In the genomic region with DNA sequence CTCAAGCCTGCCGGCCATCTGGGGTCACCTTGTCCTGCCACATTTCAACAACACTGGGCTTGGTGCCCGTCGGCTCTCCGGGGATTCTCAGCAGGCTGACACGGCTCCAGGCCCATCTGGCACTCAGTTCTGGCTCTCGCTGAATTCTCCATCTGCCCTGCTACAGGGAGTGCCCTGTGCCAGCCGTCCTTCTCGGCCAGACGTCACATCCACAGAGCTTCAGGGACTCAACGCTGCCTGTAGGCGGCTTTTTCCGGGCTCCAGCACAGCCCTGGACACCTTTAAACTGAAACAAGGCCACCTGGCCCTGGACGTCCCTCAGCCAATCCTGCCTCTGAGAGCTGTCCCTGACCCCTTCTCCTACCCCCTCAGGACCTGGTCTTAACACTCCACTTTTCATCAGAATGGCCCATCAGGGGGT, we compare ENCODE assay signal across 12 cellular contexts. TPM values are rescaled to one million over a fixed set of nuclear protein-coding genes. Genes with fewer than 3 reads are reported as not detected.
DNase-seq lines count a peak whose midpoint lies in the region; ATAC-seq, FAIRE-seq and TF ChIP-seq lines count a peak whose summit lies in the region.
"Had no signal": no experiment of that assay in that cellular context is flagged by ENCODE, and none has a peak within 500 bp of the region (broad histone marks: within the 10 kb centered on the region; RNA-seq: fewer than 3 reads in every experiment).

No MANE protein-coding gene starts in this region.

- no peak for TF ChIP-seq EP300 in A549 (IDR thresholded peaks at IDR 0.05)

- no TSS peak for BruUV-seq in MCF 10A (replicated peaks; lab: Mats Ljungman, UMichigan)

- no peak for TF ChIP-seq POLR2A in A549 (IDR thresholded peaks at IDR 0.05; ENCODE audit: low read length)

- TF ChIP-seq CTCF in A549 (IDR thresholded peaks at IDR 0.05) (no peak), MCF 10A (IDR thresholded peaks at IDR 0.05; ENCODE audit: unreplicated experiment) (peak; percentile 8)

- FAIRE-seq in A549 (lab: Jason Lieb, UNC): no peak

- intact Hi-C loops in MCF 10A (cut with micrococcal nuclease): no loop called here

- H3K27ac Mint-ChIP-seq in MCF 10A (ENCODE audit: low read depth, unreplicated experiment): no peak overlapping the region
- H3K27ac Mint-ChIP-seq: naive B cell had no signal

- POLR2A ChIA-PET in A549 (lab: Yijun Ruan, JAX) (no interaction called here), MCF 10A (lab: Yijun Ruan, JAX) (no interaction called here)

- 38% methylated on average over 13 of the region's 13 CpGs for WGBS in A549 (ENCODE audit: missing lambda C conversion rate)

- H3K4me3 Mint-ChIP-seq in MCF 10A (ENCODE audit: unreplicated experiment): no peak overlapping the region

- no peak overlapping the region for H3K4me3 ChIP-seq in A549

- no peaks in the 10 kb centered on the region for H3K36me3 Mint-ChIP-seq in MCF 10A (ENCODE audit: insufficient read depth, unreplicated experiment)
- H3K36me3 Mint-ChIP-seq: naive B cell had no signal

- H3K27me3 Mint-ChIP-seq in MCF 10A (ENCODE audit: insufficient read depth, unreplicated experiment): no peaks in the 10 kb centered on the region

- peak overlapping the region in 1 of 2 experiments; percentile 59; a peak in 3 of 6 replicates for H3K27ac ChIP-seq in A549

- H3K9me3 ChIP-seq in A549: no peaks in the 10 kb centered on the region

- peaks cover 14% of the 10 kb centered on the region for H3K4me1 ChIP-seq in A549

- no peak for TF ChIP-seq RAD21 in A549 (conservative IDR thresholded peaks at IDR 0.05 in 1 of 2, IDR thresholded peaks at IDR 0.05 in 1 of 2)

- CTCF ChIA-PET in A549 (lab: Yijun Ruan, JAX) (interaction anchor here (0.7 to 14.7 kb wide), 5 partner anchors 8 to 406 kb away, joined by 3 to 160 read pairs (median 9); no protein-coding TSS in a partner anchor), MCF 10A (lab: Yijun Ruan, JAX) (interaction anchor here (0.7 to 2.1 kb wide), 3 partner anchors 10 to 16 kb away, joined by 3 to 10 read pairs (median 6); no protein-coding TSS in a partner anchor)

- DNase-seq in A549 (ENCODE audit: low read depth in 1 of 2, low spot score in 1 of 2): no peak
- peak; percentile 99 for DNase-seq in NCI-H1694 treated with DMSO at 0.1 percent for 48 hours (lab: John Stamatoyannopoulos, UW)
- peak; percentile 76 for DNase-seq in MCF 10A (ENCODE audit: unreplicated experiment)
- DNase-seq in left lobe of liver (ENCODE audit: low spot score): peak; percentile 76
- no peak for DNase-seq in stimulated activated CD4-positive, alpha-beta T cell treated with anti-CD3 and anti-CD28 coated beads, Interleukin-4, amount 100 ng/mL, for 1 hour
- no peak for DNase-seq in NCI-H1436 treated with DMSO at 0.1 percent for 48 hours (lab: John Stamatoyannopoulos, UW)
- DNase-seq in T-helper 2 cell: no peak
- DNase-seq: activated naive CD4-positive, alpha-beta T cell treated with anti-CD3 and anti-CD28 coated beads, Interleukin-2, amount 50 U/mL, for 16 hours; AML-193; naive B cell; T-helper 9 cell had no signal

- no peak overlapping the region for H3K4me2 ChIP-seq in A549

- no peaks in the 10 kb centered on the region for H3K9me3 Mint-ChIP-seq in MCF 10A (ENCODE audit: unreplicated experiment)

- peaks cover 5% of the 10 kb centered on the region for H3K4me1 Mint-ChIP-seq in MCF 10A (ENCODE audit: insufficient read depth, unreplicated experiment)
- H3K4me1 Mint-ChIP-seq: naive B cell had no signal

- peak; percentile 68 for ATAC-seq in A549
- peak; percentile 94 for ATAC-seq in left lobe of liver
- no peak for ATAC-seq in GM18520 (IDR thresholded peaks at IDR 0.05; ENCODE audit: unreplicated experiment)

TF ChIP-seq in A549, 52 proteins besides CTCF, POLR2A, EP300 and RAD21:
- TF ChIP-seq FOSL2 (IDR thresholded peaks at IDR 0.05): no peak
- no peak for TF ChIP-seq FOSL2 (CRISPR knock-in tag; IDR thresholded peaks at IDR 0.05)
- TF ChIP-seq RFX5 (IDR thresholded peaks at IDR 0.05): no peak
- TF ChIP-seq, protein P1, sequence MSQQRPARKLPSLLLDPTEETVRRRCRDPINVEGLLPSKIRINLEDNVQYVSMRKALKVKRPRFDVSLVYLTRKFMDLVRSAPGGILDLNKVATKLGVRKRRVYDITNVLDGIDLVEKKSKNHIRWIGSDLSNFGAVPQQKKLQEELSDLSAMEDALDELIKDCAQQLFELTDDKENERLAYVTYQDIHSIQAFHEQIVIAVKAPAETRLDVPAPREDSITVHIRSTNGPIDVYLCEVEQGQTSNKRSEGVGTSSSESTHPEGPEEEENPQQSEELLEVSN (IDR thresholded peaks at IDR 0.05; ENCODE audit: borderline replicate concordance, low read depth): no peak
- TF ChIP-seq HOXA7 (CRISPR knock-in tag; IDR thresholded peaks at IDR 0.05): no peak
- no peak for TF ChIP-seq CHD2 (IDR thresholded peaks at IDR 0.05; ENCODE audit: low read length, partially characterized antibody)
- TF ChIP-seq, protein P2, sequence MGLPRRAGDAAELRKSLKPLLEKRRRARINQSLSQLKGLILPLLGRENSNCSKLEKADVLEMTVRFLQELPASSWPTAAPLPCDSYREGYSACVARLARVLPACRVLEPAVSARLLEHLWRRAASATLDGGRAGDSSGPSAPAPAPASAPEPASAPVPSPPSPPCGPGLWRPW (IDR thresholded peaks at IDR 0.05): no peak
- TF ChIP-seq NFE2L2 (conservative IDR thresholded peaks at IDR 0.05; ENCODE audit: low read length): no peak
- no peak for TF ChIP-seq NR3C1 (IDR thresholded peaks at IDR 0.05)
- no peak for TF ChIP-seq MYC (IDR thresholded peaks at IDR 0.05; ENCODE audit: borderline replicate concordance, low read length)
- no peak for TF ChIP-seq HOXB5 (CRISPR knock-in tag; IDR thresholded peaks at IDR 0.05)
- no peak for TF ChIP-seq CBX2 (IDR thresholded peaks at IDR 0.05; ENCODE audit: borderline replicate concordance, low read depth)
- TF ChIP-seq MAFK (IDR thresholded peaks at IDR 0.05; ENCODE audit: partially characterized antibody): no peak
- TF ChIP-seq, protein P3, sequence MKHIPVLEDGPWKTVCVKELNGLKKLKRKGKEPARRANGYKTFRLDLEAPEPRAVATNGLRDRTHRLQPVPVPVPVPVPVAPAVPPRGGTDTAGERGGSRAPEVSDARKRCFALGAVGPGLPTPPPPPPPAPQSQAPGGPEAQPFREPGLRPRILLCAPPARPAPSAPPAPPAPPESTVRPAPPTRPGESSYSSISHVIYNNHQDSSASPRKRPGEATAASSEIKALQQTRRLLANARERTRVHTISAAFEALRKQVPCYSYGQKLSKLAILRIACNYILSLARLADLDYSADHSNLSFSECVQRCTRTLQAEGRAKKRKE (CRISPR knock-in tag; IDR thresholded peaks at IDR 0.05; ENCODE audit: low read depth): no peak
- TF ChIP-seq MAZ (IDR thresholded peaks at IDR 0.05; ENCODE audit: borderline replicate concordance, low read depth, low read length): no peak
- TF ChIP-seq SREBF2 (IDR thresholded peaks at IDR 0.05): no peak

RNA-seq across cellular contexts. Expression of a gene that starts 43.0 kb away (rescaled TPM):
- 0.25 and 0.67 TPM in 2 replicates for polyA plus RNA-seq in A549 (2011; rRNA removed)
- 0.19 and 0.35 TPM in 2 replicates for polyA plus RNA-seq in A549 (2012; cell fraction: cytosol; rRNA removed)
- 0.83 and 0.93 TPM in 2 replicates for polyA plus RNA-seq in A549 (2012; cell fraction: nucleus; rRNA removed)
- polyA plus RNA-seq in A549 (2017; fragmentation: RNase III; extraction: RNeasy Plus Mini Kit Qiagen cat#74134 plus additional on column Dnase treatment): 0.35 to 0.44 TPM (median 0.41 TPM) in 3 replicates
- 0.17 and 0.29 TPM in 2 replicates for polyA minus RNA-seq in A549 (2011; rRNA and poly(A)+ RNA removed)
- not detected in 2 replicates for total RNA-seq in MCF 10A (2022)
- 0.10 TPM for total RNA-seq in left lobe of liver

RNA-seq across cellular contexts. Expression of a gene that starts 51.5 kb away (rescaled TPM):
- 22.1 and 28.5 TPM in 2 replicates for polyA plus RNA-seq in A549 (2011; rRNA removed)
- 16.6 and 20.2 TPM in 2 replicates for polyA plus RNA-seq in A549 (2012; cell fraction: cytosol; rRNA removed)
- 38.7 and 39.6 TPM in 2 replicates for polyA plus RNA-seq in A549 (2012; cell fraction: nucleus; rRNA removed)
- polyA plus RNA-seq in A549 (2017; fragmentation: RNase III; extraction: RNeasy Plus Mini Kit Qiagen cat#74134 plus additional on column Dnase treatment): 10.8 to 13.0 TPM (median 12.2 TPM) in 3 replicates
- polyA minus RNA-seq in A549 (2011; rRNA and poly(A)+ RNA removed): 63.0 and 76.4 TPM in 2 replicates
- total RNA-seq in MCF 10A (2022): 30.4 and 31.5 TPM in 2 replicates
- 15.8 TPM for total RNA-seq in left lobe of liver

Comparison
In these comparisons a context has a peak if more than half of its experiments do, and no peak if none do; other contexts are left out.
1. DNase-seq: peak in NCI-H1694 treated with DMSO at 0.1 percent for 48 hours (single experiment), MCF 10A (single experiment) and left lobe of liver (single experiment); none in A549 (0 of 2), stimulated activated CD4-positive, alpha-beta T cell treated with anti-CD3 and anti-CD28 coated beads, Interleukin-4, amount 100 ng/mL, for 1 hour (single experiment), NCI-H1436 treated with DMSO at 0.1 percent for 48 hours (single experiment) and T-helper 2 cell (0 of 5).